ENCODE assay signal across 8 cellular contexts in genomic region chr4:118682928-118683327, GRCh38. TPM values are rescaled to one million over a fixed set of nuclear protein-coding genes. Genes with fewer than 3 reads are reported as not detected.
DNase-seq lines count a peak whose midpoint lies in the region; ATAC-seq and TF ChIP-seq lines count a peak whose summit lies in the region.

No MANE protein-coding gene starts in this region.

- peaks cover 6 to 21% (median 17%) of the 10 kb centered on the region in 4 donors for H3K4me1 ChIP-seq in stomach

- TF ChIP-seq POLR2A in stomach (IDR thresholded peaks at IDR 0.05), result no peak

- peaks cover 0 to 3% (median 2%) of the 10 kb centered on the region in 4 donors for H3K36me3 ChIP-seq in stomach

- DNase-seq in A172 (ENCODE audit: low spot score) (peak; percentile 17), RWPE1 (ENCODE audit: low spot score) (peak; percentile 11), fibroblast of villous mesenchyme (ENCODE audit: low read depth) (peak; percentile 45), HCEC 1CT (no peak), stomach (no peak)
- DNase-seq in effector CD4-positive, alpha-beta T cell, result no peak

- POLR2A ChIA-PET in RWPE1 (lab: Yijun Ruan, JAX; ENCODE audit: low non-redundant PET), result no interaction called here

- no peaks in the 10 kb centered on the region for H3K9me3 ChIP-seq in stomach

- H3K4me3 ChIP-seq in fibroblast of villous mesenchyme (ENCODE audit: low read depth, low read length) (no peak overlapping the region), stomach (no peak overlapping the region)

- H3K27me3 ChIP-seq in stomach, result no peaks in the 10 kb centered on the region

- intact Hi-C loops in stomach (cut with DNase I; ENCODE audit: low total_unique reads), result no loop called here

- TF ChIP-seq CTCF in GM12874 (IDR thresholded peaks at IDR 0.05; ENCODE audit: insufficient read depth, low read depth, low read length) (peak; percentile 35; the same call in 1 of the 2 replicates), RWPE1 (conservative IDR thresholded peaks at IDR 0.05; ENCODE audit: low read depth) (peak; percentile 26; the same call in 1 of the 2 replicates), fibroblast of villous mesenchyme (IDR thresholded peaks at IDR 0.05; ENCODE audit: insufficient read depth, low read depth, low read length) (peak; percentile 46), stomach (IDR thresholded peaks at IDR 0.05) (peak in 1 of 7 experiments; percentile 14)

- TF ChIP-seq EP300 in stomach (IDR thresholded peaks at IDR 0.05), result no peak

- 26 to 65% (median 40%) methylated on average over 1 of the region's 1 CpG for whole genome bisulfite sequencing in stomach, 5 donors

- CTCF ChIA-PET in RWPE1 (lab: Yijun Ruan, JAX), result no interaction called here

- H3K27ac ChIP-seq in RWPE1 (no peak overlapping the region), stomach (no peak overlapping the region)

- ATAC-seq in HG03097 (IDR thresholded peaks at IDR 0.05; ENCODE audit: low FRiP score, unreplicated experiment), result no peak

RNA-seq across cellular contexts. Expression of gene METTL14, which starts 2.3 kb away (rescaled TPM):
- 10.0 and 38.0 TPM in 2 replicates for total RNA-seq in A172 (2014; rRNA removed; shearing (Covaris generic))
- 19.0 and 23.5 TPM in 2 replicates for total RNA-seq in fibroblast of villous mesenchyme
- 10 to 100 TPM in 3 of 5 donors, 1 to 10 TPM in 2; 1.8 to 71.4 (median 12.5) TPM for total RNA-seq in stomach
- 10 to 100 TPM in 1 of 3 donors, 1 to 10 TPM in 2; 6.8 to 11.2 (median 7.9) TPM for polyA plus RNA-seq in stomach

Comparison
In these comparisons a context has a peak if more than half of its experiments do, and no peak if none do; other contexts are left out.
1. DNase-seq: peak in A172 (single experiment), RWPE1 (single experiment) and fibroblast of villous mesenchyme (single experiment); none in effector CD4-positive, alpha-beta T cell (single experiment), HCEC 1CT (single experiment) and stomach (single experiment).